Comparison of ENCODE assay signal across 1 cellular context in the genomic region with DNA sequence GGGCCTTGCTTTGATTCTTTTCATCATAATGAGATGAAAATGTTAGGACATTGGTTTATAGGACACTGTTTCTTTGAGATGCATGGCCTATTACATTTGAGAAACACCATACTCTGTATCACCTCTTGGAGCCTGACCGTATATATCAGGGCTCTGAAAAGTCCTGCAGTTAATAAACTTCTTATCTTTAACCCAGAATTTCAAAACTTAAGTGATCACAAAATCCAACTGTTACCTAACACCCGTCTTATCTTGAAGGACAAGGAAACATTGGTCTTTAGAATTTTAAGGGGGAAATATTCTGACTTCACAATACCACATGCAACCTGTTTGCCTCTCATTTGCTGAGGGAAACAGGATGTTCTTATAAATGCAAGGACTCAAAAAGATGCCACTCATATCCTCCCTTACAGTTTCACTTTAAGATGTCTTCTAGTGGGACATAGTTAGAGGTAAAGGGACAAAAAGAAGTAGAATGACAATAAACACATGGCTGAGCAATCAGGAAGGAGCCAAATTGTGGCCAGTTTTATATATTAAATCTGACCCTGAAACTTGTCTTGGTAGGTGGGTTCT.
TF ChIP-seq lines count a peak whose summit lies in the region.

No MANE protein-coding gene starts in this region.

TF ChIP-seq in K562, 482 proteins besides CTCF, POLR2A, EP300 and RAD21 (continued from another document and continues in another):
- peak; percentile 44; the same call in 1 of the 2 replicates for TF ChIP-seq MGA (IDR thresholded peaks at IDR 0.05)
- no peak for TF ChIP-seq ZNF780A (CRISPR knock-in tag; IDR thresholded peaks at IDR 0.05)
- TF ChIP-seq LCOR (CRISPR knock-in tag; IDR thresholded peaks at IDR 0.05) = peak; percentile 11; the same call in 1 of the 2 replicates
- TF ChIP-seq COPS2 (conservative IDR thresholded peaks at IDR 0.05) = no peak
- TF ChIP-seq SIRT6 (IDR thresholded peaks at IDR 0.05; ENCODE audit: low read depth, low read length) = no peak
- no peak for TF ChIP-seq PCBP1 (IDR thresholded peaks at IDR 0.05; ENCODE audit: low read depth, low read length, poor library complexity, severe bottlenecking)
- TF ChIP-seq, protein P1, sequence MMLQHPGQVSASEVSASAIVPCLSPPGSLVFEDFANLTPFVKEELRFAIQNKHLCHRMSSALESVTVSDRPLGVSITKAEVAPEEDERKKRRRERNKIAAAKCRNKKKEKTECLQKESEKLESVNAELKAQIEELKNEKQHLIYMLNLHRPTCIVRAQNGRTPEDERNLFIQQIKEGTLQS (IDR thresholded peaks at IDR 0.05) = no peak
- TF ChIP-seq, protein P1 (CRISPR knock-in tag; conservative IDR thresholded peaks at IDR 0.05) = no peak
- TF ChIP-seq ZSCAN32 (CRISPR knock-in tag; IDR thresholded peaks at IDR 0.05) = no peak
- no peak for TF ChIP-seq KLF10 (CRISPR knock-in tag; IDR thresholded peaks at IDR 0.05)
- no peak for TF ChIP-seq ARNT (IDR thresholded peaks at IDR 0.05)
- TF ChIP-seq SMAD1 (IDR thresholded peaks at IDR 0.05; ENCODE audit: low read depth, low read length, partially characterized antibody) = no peak
- no peak for TF ChIP-seq NFXL1 (CRISPR knock-in tag; IDR thresholded peaks at IDR 0.05)
- TF ChIP-seq MCM5 (IDR thresholded peaks at IDR 0.05; ENCODE audit: low read depth) = no peak
- TF ChIP-seq ZNF175 (CRISPR knock-in tag; IDR thresholded peaks at IDR 0.05; ENCODE audit: low read depth) = 0 out of 2 replicates have a peak, but pooled peaks have one; percentile 43
- peak; percentile 41; the same call in 1 of the 2 replicates for TF ChIP-seq MYBL2 (IDR thresholded peaks at IDR 0.05; ENCODE audit: low read depth)
- TF ChIP-seq MYBL2 (CRISPR knock-in tag; IDR thresholded peaks at IDR 0.05; ENCODE audit: borderline replicate concordance) = no peak
- TF ChIP-seq TAF7 (tag; IDR thresholded peaks at IDR 0.05) = no peak
- TF ChIP-seq ZNF263 (CRISPR knock-in tag; IDR thresholded peaks at IDR 0.05; ENCODE audit: borderline replicate concordance) = no peak
- TF ChIP-seq ZNF23 (CRISPR knock-in tag; IDR thresholded peaks at IDR 0.05) = no peak
- TF ChIP-seq ZFP1 (CRISPR knock-in tag; IDR thresholded peaks at IDR 0.05) = no peak
- TF ChIP-seq IRF2 (CRISPR knock-in tag; IDR thresholded peaks at IDR 0.05) = no peak
- TF ChIP-seq MAZ (CRISPR knock-in tag; conservative IDR thresholded peaks at IDR 0.05 in 1 of 2, IDR thresholded peaks at IDR 0.05 in 1 of 2) = no peak
- TF ChIP-seq, protein P2, sequence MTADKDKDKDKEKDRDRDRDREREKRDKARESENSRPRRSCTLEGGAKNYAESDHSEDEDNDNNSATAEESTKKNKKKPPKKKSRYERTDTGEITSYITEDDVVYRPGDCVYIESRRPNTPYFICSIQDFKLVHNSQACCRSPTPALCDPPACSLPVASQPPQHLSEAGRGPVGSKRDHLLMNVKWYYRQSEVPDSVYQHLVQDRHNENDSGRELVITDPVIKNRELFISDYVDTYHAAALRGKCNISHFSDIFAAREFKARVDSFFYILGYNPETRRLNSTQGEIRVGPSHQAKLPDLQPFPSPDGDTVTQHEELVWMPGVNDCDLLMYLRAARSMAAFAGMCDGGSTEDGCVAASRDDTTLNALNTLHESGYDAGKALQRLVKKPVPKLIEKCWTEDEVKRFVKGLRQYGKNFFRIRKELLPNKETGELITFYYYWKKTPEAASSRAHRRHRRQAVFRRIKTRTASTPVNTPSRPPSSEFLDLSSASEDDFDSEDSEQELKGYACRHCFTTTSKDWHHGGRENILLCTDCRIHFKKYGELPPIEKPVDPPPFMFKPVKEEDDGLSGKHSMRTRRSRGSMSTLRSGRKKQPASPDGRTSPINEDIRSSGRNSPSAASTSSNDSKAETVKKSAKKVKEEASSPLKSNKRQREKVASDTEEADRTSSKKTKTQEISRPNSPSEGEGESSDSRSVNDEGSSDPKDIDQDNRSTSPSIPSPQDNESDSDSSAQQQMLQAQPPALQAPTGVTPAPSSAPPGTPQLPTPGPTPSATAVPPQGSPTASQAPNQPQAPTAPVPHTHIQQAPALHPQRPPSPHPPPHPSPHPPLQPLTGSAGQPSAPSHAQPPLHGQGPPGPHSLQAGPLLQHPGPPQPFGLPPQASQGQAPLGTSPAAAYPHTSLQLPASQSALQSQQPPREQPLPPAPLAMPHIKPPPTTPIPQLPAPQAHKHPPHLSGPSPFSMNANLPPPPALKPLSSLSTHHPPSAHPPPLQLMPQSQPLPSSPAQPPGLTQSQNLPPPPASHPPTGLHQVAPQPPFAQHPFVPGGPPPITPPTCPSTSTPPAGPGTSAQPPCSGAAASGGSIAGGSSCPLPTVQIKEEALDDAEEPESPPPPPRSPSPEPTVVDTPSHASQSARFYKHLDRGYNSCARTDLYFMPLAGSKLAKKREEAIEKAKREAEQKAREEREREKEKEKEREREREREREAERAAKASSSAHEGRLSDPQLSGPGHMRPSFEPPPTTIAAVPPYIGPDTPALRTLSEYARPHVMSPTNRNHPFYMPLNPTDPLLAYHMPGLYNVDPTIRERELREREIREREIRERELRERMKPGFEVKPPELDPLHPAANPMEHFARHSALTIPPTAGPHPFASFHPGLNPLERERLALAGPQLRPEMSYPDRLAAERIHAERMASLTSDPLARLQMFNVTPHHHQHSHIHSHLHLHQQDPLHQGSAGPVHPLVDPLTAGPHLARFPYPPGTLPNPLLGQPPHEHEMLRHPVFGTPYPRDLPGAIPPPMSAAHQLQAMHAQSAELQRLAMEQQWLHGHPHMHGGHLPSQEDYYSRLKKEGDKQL (CRISPR knock-in tag; IDR thresholded peaks at IDR 0.05; ENCODE audit: borderline replicate concordance) = no peak
- TF ChIP-seq, protein P3, sequence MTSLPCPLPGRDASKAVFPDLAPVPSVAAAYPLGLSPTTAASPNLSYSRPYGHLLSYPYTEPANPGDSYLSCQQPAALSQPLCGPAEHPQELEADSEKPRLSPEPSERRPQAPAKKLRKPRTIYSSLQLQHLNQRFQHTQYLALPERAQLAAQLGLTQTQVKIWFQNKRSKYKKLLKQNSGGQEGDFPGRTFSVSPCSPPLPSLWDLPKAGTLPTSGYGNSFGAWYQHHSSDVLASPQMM (CRISPR knock-in tag; IDR thresholded peaks at IDR 0.05) = no peak
- TF ChIP-seq PCBP2 (IDR thresholded peaks at IDR 0.05; ENCODE audit: low read depth, low read length, poor library complexity, severe bottlenecking) = no peak
- TF ChIP-seq ZNF778 (CRISPR knock-in tag; IDR thresholded peaks at IDR 0.05) = no peak
- TF ChIP-seq HDGF (IDR thresholded peaks at IDR 0.05) = no peak
- TF ChIP-seq MCM7 (IDR thresholded peaks at IDR 0.05) = no peak
- no peak for TF ChIP-seq ZNF12 (CRISPR knock-in tag; IDR thresholded peaks at IDR 0.05)
- no peak for TF ChIP-seq ELF1 (tag; IDR thresholded peaks at IDR 0.05)
- TF ChIP-seq TRIM25 (IDR thresholded peaks at IDR 0.05; ENCODE audit: borderline replicate concordance) = no peak
- TF ChIP-seq CEBPB (tag; IDR thresholded peaks at IDR 0.05) = peak; percentile 59
- TF ChIP-seq, protein P4, sequence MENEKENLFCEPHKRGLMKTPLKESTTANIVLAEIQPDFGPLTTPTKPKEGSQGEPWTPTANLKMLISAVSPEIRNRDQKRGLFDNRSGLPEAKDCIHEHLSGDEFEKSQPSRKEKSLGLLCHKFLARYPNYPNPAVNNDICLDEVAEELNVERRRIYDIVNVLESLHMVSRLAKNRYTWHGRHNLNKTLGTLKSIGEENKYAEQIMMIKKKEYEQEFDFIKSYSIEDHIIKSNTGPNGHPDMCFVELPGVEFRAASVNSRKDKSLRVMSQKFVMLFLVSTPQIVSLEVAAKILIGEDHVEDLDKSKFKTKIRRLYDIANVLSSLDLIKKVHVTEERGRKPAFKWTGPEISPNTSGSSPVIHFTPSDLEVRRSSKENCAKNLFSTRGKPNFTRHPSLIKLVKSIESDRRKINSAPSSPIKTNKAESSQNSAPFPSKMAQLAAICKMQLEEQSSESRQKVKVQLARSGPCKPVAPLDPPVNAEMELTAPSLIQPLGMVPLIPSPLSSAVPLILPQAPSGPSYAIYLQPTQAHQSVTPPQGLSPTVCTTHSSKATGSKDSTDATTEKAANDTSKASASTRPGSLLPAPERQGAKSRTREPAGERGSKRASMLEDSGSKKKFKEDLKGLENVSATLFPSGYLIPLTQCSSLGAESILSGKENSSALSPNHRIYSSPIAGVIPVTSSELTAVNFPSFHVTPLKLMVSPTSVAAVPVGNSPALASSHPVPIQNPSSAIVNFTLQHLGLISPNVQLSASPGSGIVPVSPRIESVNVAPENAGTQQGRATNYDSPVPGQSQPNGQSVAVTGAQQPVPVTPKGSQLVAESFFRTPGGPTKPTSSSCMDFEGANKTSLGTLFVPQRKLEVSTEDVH (IDR thresholded peaks at IDR 0.05; ENCODE audit: low read depth, partially characterized antibody) = no peak
- TF ChIP-seq TBL1XR1 (IDR thresholded peaks at IDR 0.05; ENCODE audit: low read length in 2 of 2) = no peak
- no peak for TF ChIP-seq ZKSCAN1 (IDR thresholded peaks at IDR 0.05; ENCODE audit: low read depth, low read length)
- no peak for TF ChIP-seq RBFOX2 (IDR thresholded peaks at IDR 0.05; ENCODE audit: low read depth, low read length)
